ENCODE assay signal across 8 cellular contexts in genomic region chr1:21909787-21910503, GRCh38. TPM values are rescaled to one million over a fixed set of nuclear protein-coding genes. Genes with fewer than 3 reads are reported as not detected.
DNase-seq lines count a peak whose midpoint lies in the region; TF ChIP-seq lines count a peak whose summit lies in the region.

No MANE protein-coding gene starts in this region.

- no peak overlapping the region for H3K27ac Mint-ChIP-seq in activated naive CD4-positive, alpha-beta T cell treated with anti-CD3 and anti-CD28 coated beads for 36 hours

- no peak for TF ChIP-seq EP300 in Ishikawa (IDR thresholded peaks at IDR 0.05; ENCODE audit: borderline replicate concordance)

- H3K9ac ChIP-seq in iPS-18a (ENCODE audit: low read length) = peak overlapping the region; percentile 44

- H3K27me3 Mint-ChIP-seq in activated naive CD4-positive, alpha-beta T cell treated with anti-CD3 and anti-CD28 coated beads for 36 hours (ENCODE audit: low read depth) = no peaks in the 10 kb centered on the region

- H3K9me3 ChIP-seq in iPS-18a (ENCODE audit: control insufficient read depth, low read depth, low read length) = no peaks in the 10 kb centered on the region

- no peaks in the 10 kb centered on the region for H3K9me3 Mint-ChIP-seq in activated naive CD4-positive, alpha-beta T cell treated with anti-CD3 and anti-CD28 coated beads for 36 hours

- no peaks in the 10 kb centered on the region for H3K36me3 ChIP-seq in iPS-18a (ENCODE audit: control insufficient read depth, low read depth, low read length)

- H3K4me3 Mint-ChIP-seq in activated naive CD4-positive, alpha-beta T cell treated with anti-CD3 and anti-CD28 coated beads for 36 hours = no peak overlapping the region

- H3K4me1 ChIP-seq in iPS-18a (ENCODE audit: control insufficient read depth, low read depth, low read length) = peaks cover 25% of the 10 kb centered on the region

- intact Hi-C loops in activated naive CD4-positive, alpha-beta T cell treated with anti-CD3 and anti-CD28 coated beads for 36 hours (cut with micrococcal nuclease) = no loop called here

- no peak for TF ChIP-seq RAD21 in Ishikawa (IDR thresholded peaks at IDR 0.05; ENCODE audit: low read depth)

- peaks cover 15% of the 10 kb centered on the region for H3K4me1 Mint-ChIP-seq in activated naive CD4-positive, alpha-beta T cell treated with anti-CD3 and anti-CD28 coated beads for 36 hours (ENCODE audit: low read depth)

- H3K27me3 ChIP-seq in iPS-18a (ENCODE audit: control insufficient read depth, insufficient read depth, low read length) = no peaks in the 10 kb centered on the region

- H3K4me3 ChIP-seq in iPS-18a (ENCODE audit: low read length) = no peak overlapping the region

- peak; percentile 55 for DNase-seq in activated naive CD4-positive, alpha-beta T cell treated with anti-CD3 and anti-CD28 coated beads for 36 hours
- peak; percentile 17 to 30 for DNase-seq in stimulated activated CD4-positive, alpha-beta T cell treated with anti-CD3 and anti-CD28 coated beads, Interleukin-4, amount 100 ng/mL, for 48 hours (ENCODE audit: low read depth in 2 of 2)
- DNase-seq in DMS153 (lab: John Stamatoyannopoulos, UW) (no peak), DMS53 treated with DMSO at 0.1 percent for 48 hours (lab: John Stamatoyannopoulos, UW; ENCODE audit: unreplicated experiment) (no peak), DMS79 treated with DMSO at 0.1 percent for 48 hours (lab: John Stamatoyannopoulos, UW) (no peak)
- no peak for DNase-seq in stimulated activated naive CD4-positive, alpha-beta T cell treated with Interleukin-2 at 50 U/mL for 16 hours (lab: John Stamatoyannopoulos, UW)

- peak overlapping the region; percentile 11 for H3K27ac ChIP-seq in iPS-18a (ENCODE audit: low read length)

- CTCF ChIA-PET in activated naive CD4-positive, alpha-beta T cell treated with anti-CD3 and anti-CD28 coated beads for 36 hours (lab: Charles Lee) = interaction anchor here (1.0 kb wide), 1 partner anchor 109 kb away, joined by 4 read pairs; no protein-coding TSS in a partner anchor

- no peaks in the 10 kb centered on the region for H3K36me3 Mint-ChIP-seq in activated naive CD4-positive, alpha-beta T cell treated with anti-CD3 and anti-CD28 coated beads for 36 hours (ENCODE audit: low read depth)

TF ChIP-seq in Ishikawa, 13 proteins besides CTCF, POLR2A, EP300 and RAD21:
- no peak for TF ChIP-seq FOXM1 (IDR thresholded peaks at IDR 0.05; ENCODE audit: borderline replicate concordance, low read depth)
- TF ChIP-seq YY1 (IDR thresholded peaks at IDR 0.05; ENCODE audit: low read depth) = 0 out of 2 replicates have a peak, but pooled peaks have one; percentile 6
- TF ChIP-seq REST (IDR thresholded peaks at IDR 0.05; ENCODE audit: low read depth) = no peak
TF ChIP-seq in Ishikawa: peak in this region for 1.

RNA-seq across cellular contexts. Expression of gene HSPG2, which starts 27.2 kb away (rescaled TPM):
- 1 to 10 TPM; 4.5 to 4.9 TPM for total RNA-seq in activated naive CD4-positive, alpha-beta T cell treated with anti-CD3 and anti-CD28 coated beads for 36 hours

Comparison
In these comparisons a context has a peak if more than half of its experiments do, and no peak if none do; other contexts are left out.
1. DNase-seq: peak in activated naive CD4-positive, alpha-beta T cell treated with anti-CD3 and anti-CD28 coated beads for 36 hours (single experiment) and stimulated activated CD4-positive, alpha-beta T cell treated with anti-CD3 and anti-CD28 coated beads, Interleukin-4, amount 100 ng/mL, for 48 hours (2 of 2); none in DMS153 (single experiment), DMS53 treated with DMSO at 0.1 percent for 48 hours (single experiment), DMS79 treated with DMSO at 0.1 percent for 48 hours (single experiment) and stimulated activated naive CD4-positive, alpha-beta T cell treated with Interleukin-2 at 50 U/mL for 16 hours (single experiment).